In the genomic region with DNA sequence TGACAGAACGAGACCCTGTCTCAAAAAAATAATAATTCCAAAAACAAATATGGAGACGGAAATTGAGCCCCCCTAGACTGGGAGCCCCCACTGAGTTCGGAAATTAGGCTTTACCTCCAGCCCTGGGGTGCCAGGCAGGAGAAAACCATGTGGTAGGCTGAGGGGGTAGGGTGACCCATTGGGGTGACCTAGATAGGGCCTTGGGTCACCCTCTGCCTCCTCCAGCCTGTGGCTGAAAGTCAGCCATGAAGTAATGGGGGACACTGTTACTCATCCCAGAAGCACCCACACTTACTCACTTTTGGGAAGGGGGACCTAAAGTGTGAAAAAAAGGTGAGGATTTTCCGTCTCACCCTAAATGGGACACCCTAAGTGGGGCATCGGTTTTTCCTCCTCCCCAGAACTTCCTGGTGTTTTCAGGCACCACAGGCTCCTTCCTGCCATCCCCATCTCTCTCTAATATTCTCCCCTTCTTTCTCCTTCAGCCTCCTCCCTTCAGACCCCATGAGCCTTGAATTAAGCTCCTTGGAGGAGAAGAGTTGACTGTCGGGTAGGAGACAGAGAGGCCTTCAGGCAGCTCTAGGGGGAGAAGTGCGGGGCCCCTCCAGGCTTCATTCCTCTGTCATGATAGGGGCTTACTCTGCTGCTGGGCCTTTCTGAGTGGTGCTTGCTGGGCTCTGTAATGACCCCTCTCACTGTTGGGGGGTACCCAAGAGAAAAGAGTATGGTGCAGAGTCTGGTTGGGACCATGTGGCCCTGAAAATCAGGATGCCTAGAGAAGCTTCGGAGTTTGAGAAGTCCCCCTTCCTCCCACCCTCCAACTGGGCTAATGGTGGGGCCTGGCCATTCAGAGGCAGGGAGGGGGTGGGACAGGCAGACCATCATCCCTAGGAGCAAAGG, we compare ENCODE assay signal across 9 cellular contexts. TPM values are rescaled to one million over a fixed set of nuclear protein-coding genes. Genes with fewer than 3 reads are reported as not detected.
DNase-seq lines count a peak whose midpoint lies in the region; ATAC-seq and TF ChIP-seq lines count a peak whose summit lies in the region.
"Had no signal": no experiment of that assay in that cellular context is flagged by ENCODE, and none has a peak within 500 bp of the region (broad histone marks: within the 10 kb centered on the region; RNA-seq: fewer than 3 reads in every experiment).

No MANE protein-coding gene starts in this region.

- H3K4me1 ChIP-seq in lower lobe of right lung: peaks cover 41% of the 10 kb centered on the region

- H3K36me3 ChIP-seq in lower lobe of right lung: no peaks in the 10 kb centered on the region

- H3K27ac ChIP-seq in lower lobe of right lung: peak overlapping the region; percentile 84

- H3K4me1 Mint-ChIP-seq in activated CD8-positive, alpha-beta T cell treated with anti-CD3 and anti-CD28 coated beads, Interleukin-2, amount 10 ng/mL, durations not matched to agents 7 days and 5 days (ENCODE audit: low read depth): peaks cover 72% of the 10 kb centered on the region

- intact Hi-C loops in lower lobe of right lung (cut with DNase I): no loop called here

- peak overlapping the region; percentile 98 for H3K4me3 Mint-ChIP-seq in activated CD8-positive, alpha-beta T cell treated with anti-CD3 and anti-CD28 coated beads, Interleukin-2, amount 10 ng/mL, durations not matched to agents 7 days and 5 days

- peak; percentile 40 to 64 for DNase-seq in stimulated activated CD4-positive, alpha-beta T cell treated with anti-CD3 and anti-CD28 coated beads, Interleukin-2, amount 100 ng/mL, for 24 hours
- no peak for DNase-seq in stimulated activated CD4-positive, alpha-beta T cell treated with anti-CD3 and anti-CD28 coated beads, Interleukin-12 subunit alpha, Interleukin-12 subunit beta, amount 100 ng/mL, for 4 hours
- DNase-seq in activated CD8-positive, alpha-beta T cell treated with anti-CD3 and anti-CD28 coated beads, Interleukin-2, amount 10 ng/mL, durations not matched to agents 7 days and 5 days: no peak
- DNase-seq in lower lobe of right lung (no peak), NCI-H82 treated with DMSO at 0.1 percent for 48 hours (lab: John Stamatoyannopoulos, UW; ENCODE audit: unreplicated experiment) (no peak)

- no peaks in the 10 kb centered on the region for H3K27me3 ChIP-seq in lower lobe of right lung (ENCODE audit: low read depth)

- no peak for TF ChIP-seq CTCF in lower lobe of right lung (IDR thresholded peaks at IDR 0.05)

- H3K36me3 Mint-ChIP-seq in activated CD8-positive, alpha-beta T cell treated with anti-CD3 and anti-CD28 coated beads, Interleukin-2, amount 10 ng/mL, durations not matched to agents 7 days and 5 days (ENCODE audit: low read depth): peaks cover 77% of the 10 kb centered on the region

- no peaks in the 10 kb centered on the region for H3K9me3 ChIP-seq in lower lobe of right lung

- peak overlapping the region; percentile 88 for H3K27ac Mint-ChIP-seq in activated CD8-positive, alpha-beta T cell treated with anti-CD3 and anti-CD28 coated beads, Interleukin-2, amount 10 ng/mL, durations not matched to agents 7 days and 5 days

- H3K4me3 ChIP-seq in lower lobe of right lung: peak overlapping the region; percentile 79

- no peaks in the 10 kb centered on the region for H3K27me3 Mint-ChIP-seq in activated CD8-positive, alpha-beta T cell treated with anti-CD3 and anti-CD28 coated beads, Interleukin-2, amount 10 ng/mL, durations not matched to agents 7 days and 5 days (ENCODE audit: low read depth)

- H3K9me3 Mint-ChIP-seq in activated CD8-positive, alpha-beta T cell treated with anti-CD3 and anti-CD28 coated beads, Interleukin-2, amount 10 ng/mL, durations not matched to agents 7 days and 5 days (ENCODE audit: insufficient read depth): no peaks in the 10 kb centered on the region

- CTCF ChIA-PET in activated CD8-positive, alpha-beta T cell treated with anti-CD3 and anti-CD28 coated beads, Interleukin-2, amount 10 ng/mL, durations not matched to agents 7 days and 5 days (lab: Charles Lee): interaction anchor here (0.8 to 24.1 kb wide), 15 partner anchors 11 to 250 kb away, joined by 3 to 928 read pairs (median 5); a partner anchor contains a TSS

- POLR2A ChIA-PET in activated CD8-positive, alpha-beta T cell treated with anti-CD3 and anti-CD28 coated beads, Interleukin-2, amount 10 ng/mL, durations not matched to agents 7 days and 5 days (lab: Charles Lee): interaction anchor here (0.6 to 14.3 kb wide), 12 partner anchors 9 to 238 kb away, joined by 3 to 388 read pairs (median 6); a partner anchor contains a TSS

- no peak for ATAC-seq in activated CD8-positive, alpha-beta T cell treated with anti-CD3 and anti-CD28 coated beads, Interleukin-2, amount 10 ng/mL, durations not matched to agents 7 days and 5 days
- ATAC-seq in lower lobe of right lung: no peak
- no peak for ATAC-seq in HG03108 (IDR thresholded peaks at IDR 0.05; ENCODE audit: unreplicated experiment)
- no peak for ATAC-seq in HG03135 (IDR thresholded peaks at IDR 0.05; ENCODE audit: unreplicated experiment)
- ATAC-seq in HG03442 (IDR thresholded peaks at IDR 0.05; ENCODE audit: unreplicated experiment): no peak

RNA-seq across cellular contexts. Expression of a gene that starts 2.4 kb away (rescaled TPM):
- total RNA-seq in activated CD8-positive, alpha-beta T cell treated with anti-CD3 and anti-CD28 coated beads, Interleukin-2, amount 10 ng/mL, durations not matched to agents 7 days and 5 days: 100 to 1,000 TPM; 613 to 618 TPM
- 10.0 TPM for total RNA-seq in lower lobe of right lung

RNA-seq across cellular contexts. Expression of a gene that starts 4.4 kb away (rescaled TPM):
- 10 to 100 TPM; 53.4 to 55.0 TPM for total RNA-seq in activated CD8-positive, alpha-beta T cell treated with anti-CD3 and anti-CD28 coated beads, Interleukin-2, amount 10 ng/mL, durations not matched to agents 7 days and 5 days
- total RNA-seq in lower lobe of right lung: 4.5 TPM

RNA-seq across cellular contexts. Expression of a gene that starts 6.3 kb away (rescaled TPM):
- total RNA-seq in activated CD8-positive, alpha-beta T cell treated with anti-CD3 and anti-CD28 coated beads, Interleukin-2, amount 10 ng/mL, durations not matched to agents 7 days and 5 days: 100 to 1,000 TPM; 125 to 139 TPM
- 127 TPM for total RNA-seq in lower lobe of right lung

RNA-seq across cellular contexts. Expression of a gene that starts 7.7 kb away (rescaled TPM):
- 10 to 100 TPM; 19.4 to 24.6 TPM for total RNA-seq in activated CD8-positive, alpha-beta T cell treated with anti-CD3 and anti-CD28 coated beads, Interleukin-2, amount 10 ng/mL, durations not matched to agents 7 days and 5 days
- not detected for total RNA-seq in lower lobe of right lung
- total RNA-seq: cardiac septum had no signal

RNA-seq across cellular contexts. Expression of a gene that starts 13.0 kb away (rescaled TPM):
- total RNA-seq in activated CD8-positive, alpha-beta T cell treated with anti-CD3 and anti-CD28 coated beads, Interleukin-2, amount 10 ng/mL, durations not matched to agents 7 days and 5 days: 100 to 1,000 TPM; 107 to 115 TPM
- total RNA-seq in lower lobe of right lung: 2.6 TPM
- total RNA-seq: cardiac septum had no signal

Comparison
In these comparisons a context has a peak if more than half of its experiments do, and no peak if none do; other contexts are left out.
1. DNase-seq: peak in stimulated activated CD4-positive, alpha-beta T cell treated with anti-CD3 and anti-CD28 coated beads, Interleukin-2, amount 100 ng/mL, for 24 hours (2 of 2); none in stimulated activated CD4-positive, alpha-beta T cell treated with anti-CD3 and anti-CD28 coated beads, Interleukin-12 subunit alpha, Interleukin-12 subunit beta, amount 100 ng/mL, for 4 hours (single experiment), activated CD8-positive, alpha-beta T cell treated with anti-CD3 and anti-CD28 coated beads, Interleukin-2, amount 10 ng/mL, durations not matched to agents 7 days and 5 days (single experiment), lower lobe of right lung (single experiment) and NCI-H82 treated with DMSO at 0.1 percent for 48 hours (single experiment).
2. RNA of a gene that starts 2.4 kb away (total RNA-seq): 613 to 618 TPM in activated CD8-positive, alpha-beta T cell treated with anti-CD3 and anti-CD28 coated beads, Interleukin-2, amount 10 ng/mL, durations not matched to agents 7 days and 5 days; 10.0 TPM in lower lobe of right lung (single experiment); every median in the first group is over 10 times any median in the second.